In genomic region chr11:124441081-124441480, GRCh38 we compare ENCODE assay signal across 1 cellular context.
TF ChIP-seq lines count a peak whose summit lies in the region.

No MANE protein-coding gene starts in this region.

TF ChIP-seq in WTC11, 78 proteins besides CTCF, POLR2A, EP300 and RAD21 (continued from another document):
- TF ChIP-seq FOXP1 (CRISPR knock-in tag; IDR thresholded peaks at IDR 0.05; ENCODE audit: borderline replicate concordance), result no peak
- no peak for TF ChIP-seq JAZF1 (CRISPR knock-in tag; IDR thresholded peaks at IDR 0.05)
- no peak for TF ChIP-seq TEAD1 (CRISPR knock-in tag; IDR thresholded peaks at IDR 0.05)
- TF ChIP-seq, protein P1, sequence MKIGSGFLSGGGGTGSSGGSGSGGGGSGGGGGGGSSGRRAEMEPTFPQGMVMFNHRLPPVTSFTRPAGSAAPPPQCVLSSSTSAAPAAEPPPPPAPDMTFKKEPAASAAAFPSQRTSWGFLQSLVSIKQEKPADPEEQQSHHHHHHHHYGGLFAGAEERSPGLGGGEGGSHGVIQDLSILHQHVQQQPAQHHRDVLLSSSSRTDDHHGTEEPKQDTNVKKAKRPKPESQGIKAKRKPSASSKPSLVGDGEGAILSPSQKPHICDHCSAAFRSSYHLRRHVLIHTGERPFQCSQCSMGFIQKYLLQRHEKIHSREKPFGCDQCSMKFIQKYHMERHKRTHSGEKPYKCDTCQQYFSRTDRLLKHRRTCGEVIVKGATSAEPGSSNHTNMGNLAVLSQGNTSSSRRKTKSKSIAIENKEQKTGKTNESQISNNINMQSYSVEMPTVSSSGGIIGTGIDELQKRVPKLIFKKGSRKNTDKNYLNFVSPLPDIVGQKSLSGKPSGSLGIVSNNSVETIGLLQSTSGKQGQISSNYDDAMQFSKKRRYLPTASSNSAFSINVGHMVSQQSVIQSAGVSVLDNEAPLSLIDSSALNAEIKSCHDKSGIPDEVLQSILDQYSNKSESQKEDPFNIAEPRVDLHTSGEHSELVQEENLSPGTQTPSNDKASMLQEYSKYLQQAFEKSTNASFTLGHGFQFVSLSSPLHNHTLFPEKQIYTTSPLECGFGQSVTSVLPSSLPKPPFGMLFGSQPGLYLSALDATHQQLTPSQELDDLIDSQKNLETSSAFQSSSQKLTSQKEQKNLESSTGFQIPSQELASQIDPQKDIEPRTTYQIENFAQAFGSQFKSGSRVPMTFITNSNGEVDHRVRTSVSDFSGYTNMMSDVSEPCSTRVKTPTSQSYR (CRISPR knock-in tag; IDR thresholded peaks at IDR 0.05), result no peak
- TF ChIP-seq, protein P2, sequence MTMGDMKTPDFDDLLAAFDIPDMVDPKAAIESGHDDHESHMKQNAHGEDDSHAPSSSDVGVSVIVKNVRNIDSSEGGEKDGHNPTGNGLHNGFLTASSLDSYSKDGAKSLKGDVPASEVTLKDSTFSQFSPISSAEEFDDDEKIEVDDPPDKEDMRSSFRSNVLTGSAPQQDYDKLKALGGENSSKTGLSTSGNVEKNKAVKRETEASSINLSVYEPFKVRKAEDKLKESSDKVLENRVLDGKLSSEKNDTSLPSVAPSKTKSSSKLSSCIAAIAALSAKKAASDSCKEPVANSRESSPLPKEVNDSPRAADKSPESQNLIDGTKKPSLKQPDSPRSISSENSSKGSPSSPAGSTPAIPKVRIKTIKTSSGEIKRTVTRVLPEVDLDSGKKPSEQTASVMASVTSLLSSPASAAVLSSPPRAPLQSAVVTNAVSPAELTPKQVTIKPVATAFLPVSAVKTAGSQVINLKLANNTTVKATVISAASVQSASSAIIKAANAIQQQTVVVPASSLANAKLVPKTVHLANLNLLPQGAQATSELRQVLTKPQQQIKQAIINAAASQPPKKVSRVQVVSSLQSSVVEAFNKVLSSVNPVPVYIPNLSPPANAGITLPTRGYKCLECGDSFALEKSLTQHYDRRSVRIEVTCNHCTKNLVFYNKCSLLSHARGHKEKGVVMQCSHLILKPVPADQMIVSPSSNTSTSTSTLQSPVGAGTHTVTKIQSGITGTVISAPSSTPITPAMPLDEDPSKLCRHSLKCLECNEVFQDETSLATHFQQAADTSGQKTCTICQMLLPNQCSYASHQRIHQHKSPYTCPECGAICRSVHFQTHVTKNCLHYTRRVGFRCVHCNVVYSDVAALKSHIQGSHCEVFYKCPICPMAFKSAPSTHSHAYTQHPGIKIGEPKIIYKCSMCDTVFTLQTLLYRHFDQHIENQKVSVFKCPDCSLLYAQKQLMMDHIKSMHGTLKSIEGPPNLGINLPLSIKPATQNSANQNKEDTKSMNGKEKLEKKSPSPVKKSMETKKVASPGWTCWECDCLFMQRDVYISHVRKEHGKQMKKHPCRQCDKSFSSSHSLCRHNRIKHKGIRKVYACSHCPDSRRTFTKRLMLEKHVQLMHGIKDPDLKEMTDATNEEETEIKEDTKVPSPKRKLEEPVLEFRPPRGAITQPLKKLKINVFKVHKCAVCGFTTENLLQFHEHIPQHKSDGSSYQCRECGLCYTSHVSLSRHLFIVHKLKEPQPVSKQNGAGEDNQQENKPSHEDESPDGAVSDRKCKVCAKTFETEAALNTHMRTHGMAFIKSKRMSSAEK (CRISPR knock-in tag; IDR thresholded peaks at IDR 0.05; ENCODE audit: borderline replicate concordance), result no peak
- TF ChIP-seq ZNF512 (CRISPR knock-in tag; IDR thresholded peaks at IDR 0.05; ENCODE audit: borderline replicate concordance), result no peak
- TF ChIP-seq MXD4 (CRISPR knock-in tag; IDR thresholded peaks at IDR 0.05; ENCODE audit: borderline replicate concordance), result no peak
- TF ChIP-seq SMAD3 (CRISPR knock-in tag; IDR thresholded peaks at IDR 0.05; ENCODE audit: borderline replicate concordance), result no peak
- no peak for TF ChIP-seq CREB1 (CRISPR knock-in tag; IDR thresholded peaks at IDR 0.05)
- no peak for TF ChIP-seq JUN (CRISPR knock-in tag; IDR thresholded peaks at IDR 0.05)
- no peak for TF ChIP-seq ETV6 (CRISPR knock-in tag; IDR thresholded peaks at IDR 0.05)
- no peak for TF ChIP-seq ZNF317 (CRISPR knock-in tag; IDR thresholded peaks at IDR 0.05; ENCODE audit: borderline replicate concordance, low read depth)
- no peak for TF ChIP-seq OVOL2 (CRISPR knock-in tag; IDR thresholded peaks at IDR 0.05; ENCODE audit: borderline replicate concordance)
